In the genomic region with DNA sequence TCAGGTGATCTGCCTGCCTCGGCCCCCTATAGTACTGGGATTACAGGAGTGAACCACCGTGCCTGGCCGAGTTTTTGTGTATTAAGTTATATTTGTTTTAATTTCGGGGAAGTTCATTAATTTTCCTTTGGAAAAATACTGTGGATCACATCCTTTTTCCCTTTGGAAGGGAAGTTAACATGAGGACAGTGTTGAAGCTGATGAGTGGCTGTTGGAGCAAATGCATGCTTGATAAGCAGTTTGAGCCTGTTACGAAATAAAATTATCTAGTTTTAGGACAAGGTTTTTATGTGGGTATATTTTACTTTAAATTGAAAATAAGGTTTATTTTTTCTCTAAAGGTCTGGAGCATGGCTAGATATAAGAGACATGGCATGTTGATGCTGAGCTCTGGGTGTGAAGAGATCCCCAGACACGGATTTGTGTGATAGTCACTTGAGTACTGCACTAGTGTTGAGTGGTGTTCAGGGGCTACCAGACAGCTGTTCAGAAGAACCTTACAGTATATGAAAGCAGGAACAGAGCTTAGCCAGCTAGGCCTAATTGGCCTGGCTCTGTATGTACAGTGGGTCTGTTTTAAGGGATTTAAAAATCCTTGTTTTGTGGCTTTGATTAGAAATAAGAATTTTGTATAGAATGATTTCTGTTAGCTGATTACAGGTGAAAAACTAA, we compare ENCODE assay signal across 10 cellular contexts. TPM values are rescaled to one million over a fixed set of nuclear protein-coding genes. Genes with fewer than 3 reads are reported as not detected.
DNase-seq lines count a peak whose midpoint lies in the region; ATAC-seq, FAIRE-seq and TF ChIP-seq lines count a peak whose summit lies in the region.
"Had no signal": no experiment of that assay in that cellular context is flagged by ENCODE, and none has a peak within 500 bp of the region (broad histone marks: within the 10 kb centered on the region; RNA-seq: fewer than 3 reads in every experiment).

No MANE protein-coding gene starts in this region.

- TF ChIP-seq EP300 in GM12878 (IDR thresholded peaks at IDR 0.05; ENCODE audit: borderline replicate concordance in 1 of 2, control insufficient read depth in 1 of 2, low read depth in 2 of 2, low read length in 2 of 2), result no peak

- DNase-seq in CD4-positive, CD25-positive, alpha-beta regulatory T cell, result no peak
- DNase-seq in GM12878 (ENCODE audit: low read depth, low spot score) (no peak), left lobe of liver (ENCODE audit: low spot score) (no peak)
- no peak for DNase-seq in activated CD8-positive, alpha-beta T cell treated with anti-CD3 and anti-CD28 coated beads, Interleukin-2, amount 10 ng/mL, durations not matched to agents 7 days and 5 days
- DNase-seq: activated naive CD8-positive, alpha-beta T cell treated with anti-CD3 and anti-CD28 coated beads, Interleukin-2, amount 50 U/mL, for 24 hours; CD8-positive, alpha-beta T cell; colonic mucosa had no signal

- intact Hi-C loops in GM12878 (cut with micrococcal nuclease; ENCODE audit: unreplicated experiment), result loop anchor here (10.0 kb wide), 1 partner anchor 439 kb away; no protein-coding TSS in a partner anchor

- H3K27ac Mint-ChIP-seq in CD4-positive, CD25-positive, alpha-beta regulatory T cell, result peak overlapping the region; percentile 14 to 89 (median 67)
- no peak overlapping the region for H3K27ac Mint-ChIP-seq in activated CD8-positive, alpha-beta T cell treated with anti-CD3 and anti-CD28 coated beads, Interleukin-2, amount 10 ng/mL, durations not matched to agents 7 days and 5 days
- H3K27ac Mint-ChIP-seq: activated naive CD8-positive, alpha-beta T cell treated with anti-CD3 and anti-CD28 coated beads, Interleukin-2, amount 50 U/mL, for 24 hours; CD8-positive, alpha-beta T cell had no signal

- H3K36me3 ChIP-seq in CD4-positive, CD25-positive, alpha-beta regulatory T cell (ENCODE audit: control insufficient read depth, insufficient read depth, low read length), result no peaks in the 10 kb centered on the region
- H3K36me3 ChIP-seq in GM12878 (ENCODE audit: control insufficient read depth in 2 of 2, insufficient read depth in 2 of 2, low read length in 1 of 2), result peaks cover 0 to 2% of the 10 kb centered on the region in 2 experiments; a peak in 3 of 4 replicates
- H3K36me3 ChIP-seq: colonic mucosa had no signal

- H3K9me3 ChIP-seq in CD4-positive, CD25-positive, alpha-beta regulatory T cell (ENCODE audit: control insufficient read depth in 2 of 2, low read length in 2 of 2), result no peaks in the 10 kb centered on the region
- H3K9me3 ChIP-seq in GM12878 (replicated peaks; ENCODE audit: control insufficient read depth, insufficient read depth, low read length), result no peaks in the 10 kb centered on the region; the same call in 2 of the 3 replicates
- H3K9me3 ChIP-seq: colonic mucosa had no signal

- no peaks in the 10 kb centered on the region; the same call in 1 of the 2 replicates for H4K20me1 ChIP-seq in GM12878 (ENCODE audit: control insufficient read depth, insufficient read depth)

- TF ChIP-seq CTCF in GM12878 (IDR thresholded peaks at IDR 0.05 in 2 of 3, conservative IDR thresholded peaks at IDR 0.05 in 1 of 3; ENCODE audit: control insufficient read depth in 2 of 3, extremely low read depth in 1 of 3, insufficient read depth in 1 of 3, low read depth in 3 of 3, low read length in 3 of 3), result no peak

- no peak for ATAC-seq in CD4-positive, CD25-positive, alpha-beta regulatory T cell (ENCODE audit: low read depth in 2 of 2)
- ATAC-seq in GM18867 (IDR thresholded peaks at IDR 0.05; ENCODE audit: unreplicated experiment) (peak; percentile 31), HG03432 (IDR thresholded peaks at IDR 0.05; ENCODE audit: unreplicated experiment) (peak; percentile 41), GM12878 (peak; percentile 47), left lobe of liver (no peak), GM18517 (IDR thresholded peaks at IDR 0.05; ENCODE audit: unreplicated experiment) (no peak)
- no peak for ATAC-seq in activated CD8-positive, alpha-beta T cell treated with anti-CD3 and anti-CD28 coated beads, Interleukin-2, amount 10 ng/mL, durations not matched to agents 7 days and 5 days
- ATAC-seq: activated naive CD8-positive, alpha-beta T cell treated with anti-CD3 and anti-CD28 coated beads, Interleukin-2, amount 50 U/mL, for 24 hours; CD8-positive, alpha-beta T cell had no signal

- peak overlapping the region in 3 of 4 donors; percentile 19 to 34 (median 29) for H3K4me3 Mint-ChIP-seq in CD4-positive, CD25-positive, alpha-beta regulatory T cell
- no peak overlapping the region for H3K4me3 Mint-ChIP-seq in activated CD8-positive, alpha-beta T cell treated with anti-CD3 and anti-CD28 coated beads, Interleukin-2, amount 10 ng/mL, durations not matched to agents 7 days and 5 days
- H3K4me3 Mint-ChIP-seq: activated naive CD8-positive, alpha-beta T cell treated with anti-CD3 and anti-CD28 coated beads, Interleukin-2, amount 50 U/mL, for 24 hours; CD8-positive, alpha-beta T cell had no signal

- RAD21 ChIA-PET in GM12878 (lab: Charles Lee; ENCODE audit: unreplicated experiment), result interaction anchor here (0.6 to 5.1 kb wide), 7 partner anchors 15 to 430 kb away, joined by 3 to 55 read pairs (median 5); a partner anchor contains a TSS

- no peak for TF ChIP-seq POLR2A in GM12878 (IDR thresholded peaks at IDR 0.05; ENCODE audit: low read depth, low read length)

- no peaks in the 10 kb centered on the region for H3K27me3 Mint-ChIP-seq in CD4-positive, CD25-positive, alpha-beta regulatory T cell
- no peaks in the 10 kb centered on the region for H3K27me3 Mint-ChIP-seq in activated CD8-positive, alpha-beta T cell treated with anti-CD3 and anti-CD28 coated beads, Interleukin-2, amount 10 ng/mL, durations not matched to agents 7 days and 5 days (ENCODE audit: low read depth)
- H3K27me3 Mint-ChIP-seq: activated naive CD8-positive, alpha-beta T cell treated with anti-CD3 and anti-CD28 coated beads, Interleukin-2, amount 50 U/mL, for 24 hours had no signal

- BruUV-seq in GM12878 (replicated peaks; lab: Mats Ljungman, UMichigan), result no TSS peak

- POLR2A ChIA-PET in GM12878 (lab: Charles Lee), result interaction anchor here (0.6 to 4.3 kb wide), 5 partner anchors 12 to 793 kb away, joined by 3 to 31 read pairs (median 4); a partner anchor contains a TSS
- POLR2A ChIA-PET in activated CD8-positive, alpha-beta T cell treated with anti-CD3 and anti-CD28 coated beads, Interleukin-2, amount 10 ng/mL, durations not matched to agents 7 days and 5 days (lab: Charles Lee), result interaction anchor here (1.2 kb wide), 1 partner anchor 17 kb away, joined by 5 read pairs; a partner anchor contains a TSS

- peaks cover 21% of the 10 kb centered on the region for H3K4me1 ChIP-seq in CD4-positive, CD25-positive, alpha-beta regulatory T cell (ENCODE audit: control insufficient read depth, insufficient read depth, low read length, poor library complexity, severe bottlenecking)
- peaks cover 23% of the 10 kb centered on the region for H3K4me1 ChIP-seq in GM12878 (ENCODE audit: control insufficient read depth, insufficient read depth, low read length)
- H3K4me1 ChIP-seq: colonic mucosa had no signal

- no peaks in the 10 kb centered on the region for H3K27me3 ChIP-seq in CD4-positive, CD25-positive, alpha-beta regulatory T cell (ENCODE audit: control insufficient read depth, insufficient read depth, low read length)
- no peaks in the 10 kb centered on the region for H3K27me3 ChIP-seq in GM12878 (replicated peaks in 1 of 2; ENCODE audit: control insufficient read depth in 2 of 2, insufficient read depth in 2 of 2, low read length in 1 of 2)
- H3K27me3 ChIP-seq: colonic mucosa had no signal

- peak overlapping the region; percentile 10 for H3K9ac ChIP-seq in GM12878 (ENCODE audit: control insufficient read depth, insufficient read depth, low read length)

- H2AFZ ChIP-seq in GM12878 (ENCODE audit: control insufficient read depth, low read depth, low read length), result no peak overlapping the region

- no peak for TF ChIP-seq RAD21 in GM12878 (IDR thresholded peaks at IDR 0.05; ENCODE audit: insufficient read depth, low read depth, low read length)

- H3K4me2 ChIP-seq in GM12878 (ENCODE audit: control insufficient read depth, insufficient read depth), result peak overlapping the region; percentile 22; the same call in 1 of the 2 replicates

- H3K79me2 ChIP-seq in GM12878 (ENCODE audit: control insufficient read depth, insufficient read depth, low read length), result peaks cover 92% of the 10 kb centered on the region

- SMC1A ChIA-PET in GM12878 (lab: Charles Lee; ENCODE audit: uncharacterized antibody, unreplicated experiment), result interaction anchor here (0.7 to 5.2 kb wide), 7 partner anchors 10 to 119 kb away, joined by 3 to 58 read pairs (median 4); a partner anchor contains a TSS

- no peaks in the 10 kb centered on the region for H3K9me3 Mint-ChIP-seq in CD4-positive, CD25-positive, alpha-beta regulatory T cell
- no peaks in the 10 kb centered on the region for H3K9me3 Mint-ChIP-seq in activated CD8-positive, alpha-beta T cell treated with anti-CD3 and anti-CD28 coated beads, Interleukin-2, amount 10 ng/mL, durations not matched to agents 7 days and 5 days (ENCODE audit: insufficient read depth)
- H3K9me3 Mint-ChIP-seq: activated naive CD8-positive, alpha-beta T cell treated with anti-CD3 and anti-CD28 coated beads, Interleukin-2, amount 50 U/mL, for 24 hours; CD8-positive, alpha-beta T cell had no signal

- H3K36me3 Mint-ChIP-seq in CD4-positive, CD25-positive, alpha-beta regulatory T cell, result peaks cover 4% of the 10 kb centered on the region
- H3K36me3 Mint-ChIP-seq in activated CD8-positive, alpha-beta T cell treated with anti-CD3 and anti-CD28 coated beads, Interleukin-2, amount 10 ng/mL, durations not matched to agents 7 days and 5 days (ENCODE audit: low read depth), result peaks cover 44% of the 10 kb centered on the region
- H3K36me3 Mint-ChIP-seq: CD8-positive, alpha-beta T cell had no signal

- no peak overlapping the region for H3K27ac ChIP-seq in CD4-positive, CD25-positive, alpha-beta regulatory T cell (ENCODE audit: insufficient read depth, low read length, poor library complexity, severe bottlenecking)
- H3K27ac ChIP-seq in GM12878 (ENCODE audit: control insufficient read depth, insufficient read depth), result peak overlapping the region; percentile 2; the same call in 1 of the 2 replicates
- H3K27ac ChIP-seq: colonic mucosa had no signal

- H3K4me3 ChIP-seq in CD4-positive, CD25-positive, alpha-beta regulatory T cell (ENCODE audit: low read depth, low read length), result peak overlapping the region; percentile 11
- no peak overlapping the region for H3K4me3 ChIP-seq in GM12878
- H3K4me3 ChIP-seq: colonic mucosa had no signal

- 27% methylated on average over 6 of the region's 6 CpGs for WGBS in GM12878 (ENCODE audit: insufficient coverage, insufficient replicate concordance, low lambda C conversion rate, missing lambda C conversion rate)

- in situ Hi-C loops in GM12878 (cut with MboI), result loop anchor here (10.0 kb wide), 1 partner anchor 439 kb away; no protein-coding TSS in a partner anchor

- H3K4me1 Mint-ChIP-seq in CD4-positive, CD25-positive, alpha-beta regulatory T cell, result peaks cover 10 to 84% (median 59%) of the 10 kb centered on the region in 4 donors
- H3K4me1 Mint-ChIP-seq in activated CD8-positive, alpha-beta T cell treated with anti-CD3 and anti-CD28 coated beads, Interleukin-2, amount 10 ng/mL, durations not matched to agents 7 days and 5 days (ENCODE audit: low read depth), result peaks cover 59% of the 10 kb centered on the region

- FAIRE-seq in GM12878 (lab: Jason Lieb, UNC), result no peak

- CTCF ChIA-PET in GM12878 (lab: Yijun Ruan, JAX), result interaction anchor here (0.6 to 5.5 kb wide), 5 partner anchors 9 to 143 kb away, joined by 3 to 75 read pairs (median 5); no protein-coding TSS in a partner anchor
- CTCF ChIA-PET in activated CD8-positive, alpha-beta T cell treated with anti-CD3 and anti-CD28 coated beads, Interleukin-2, amount 10 ng/mL, durations not matched to agents 7 days and 5 days (lab: Charles Lee), result interaction anchor here (1.1 to 1.3 kb wide), 2 partner anchors 14 to 119 kb away, joined by 4 to 7 read pairs; no protein-coding TSS in a partner anchor

RNA-seq across cellular contexts. Expression of a gene that starts 17.4 kb away (rescaled TPM):
- 52.5 TPM for total RNA-seq in CD4-positive, CD25-positive, alpha-beta regulatory T cell
- polyA plus RNA-seq in CD4-positive, CD25-positive, alpha-beta regulatory T cell, result 10 to 100 TPM; 11.5 to 21.9 (median 17.3) TPM
- total RNA-seq in GM12878 (2013; cell fraction: nucleolus; rRNA removed), result 67.3 and 80.0 TPM in 2 replicates
- total RNA-seq in GM12878 (2014; rRNA removed) (116 and 123 TPM in 2 replicates), GM12878 (2014; rRNA removed; fragmentation: Illumina TruSeq; extraction: Trizol) (150 and 152 TPM in 2 replicates), GM12878 (2021) (179 and 185 TPM in 2 replicates), left lobe of liver (4.6 TPM)
- polyA plus RNA-seq in GM12878 (2011; ENCODE audit: low read depth), result 48.5 TPM
- polyA plus RNA-seq in GM12878 (2011; rRNA removed) (69.2 and 99.2 TPM in 2 replicates), GM12878 (2014; fragmentation: Illumina TruSeq; extraction: Trizol) (176 and 215 TPM in 2 replicates), GM12878 (2014; fragmentation: Nextera tagmentation; extraction: Ambion mirVana) (1 to 10 TPM; 7.0 to 7.1 TPM), GM12878 (2014; rRNA removed) (104 and 110 TPM in 2 replicates), GM12878 (2016; fragmentation: Nextera tagmentation; extraction: Ambion mirVana) (10 to 100 TPM; 29.5 to 31.3 TPM)
- polyA plus RNA-seq in GM12878 (2011; cell fraction: cytosol; rRNA removed), result 65.5 and 85.2 TPM in 2 replicates
- polyA plus RNA-seq in GM12878 (2011; cell fraction: nucleus; rRNA removed), result 44.1 and 80.2 TPM in 2 replicates
- polyA plus RNA-seq in GM12878 (2012), result 57.2 and 75.7 TPM in 2 replicates
- polyA minus RNA-seq in GM12878 (2011; rRNA and poly(A)+ RNA removed), result 34.5 and 57.8 TPM in 2 replicates
- polyA minus RNA-seq in GM12878 (2011; cell fraction: cytosol; rRNA and poly(A)+ RNA removed), result 49.6 and 64.8 TPM in 2 replicates
- 31.9 and 78.0 TPM in 2 replicates for polyA minus RNA-seq in GM12878 (2011; cell fraction: nucleus; rRNA and poly(A)+ RNA removed)
- total RNA-seq in activated CD8-positive, alpha-beta T cell treated with anti-CD3 and anti-CD28 coated beads, Interleukin-2, amount 10 ng/mL, durations not matched to agents 7 days and 5 days, result 100 to 1,000 TPM; 384 to 396 TPM

Comparison
In these comparisons a context has a peak if more than half of its experiments do, and no peak if none do; other contexts are left out.
1. ATAC-seq: peak in GM18867 (single experiment), HG03432 (single experiment) and GM12878 (single experiment); none in CD4-positive, CD25-positive, alpha-beta regulatory T cell (0 of 2), left lobe of liver (single experiment), activated CD8-positive, alpha-beta T cell treated with anti-CD3 and anti-CD28 coated beads, Interleukin-2, amount 10 ng/mL, durations not matched to agents 7 days and 5 days (single experiment) and GM18517 (single experiment).